ENCODE assay signal across 34 cellular contexts in genomic region chr12:51829641-51830040, GRCh38. TPM values are rescaled to one million over a fixed set of nuclear protein-coding genes. Genes with fewer than 3 reads are reported as not detected.
"Had no signal": no experiment of that assay in that cellular context is flagged by ENCODE, and none has a peak within 500 bp of the region (broad histone marks: within the 10 kb centered on the region; RNA-seq: fewer than 3 reads in every experiment).

No MANE protein-coding gene starts in this region.

- H3K36me3 ChIP-seq: gastrocnemius medialis, neutrophil, ovary, right lobe of liver, thoracic aorta had no signal

- H2AFZ ChIP-seq: hepatocyte had no signal

- H3K36me3 Mint-ChIP-seq: activated naive CD4-positive, alpha-beta T cell treated with anti-CD3 and anti-CD28 coated beads, Interleukin-2, amount 50 U/mL, for 24 hours; immature natural killer cell; natural killer cell had no signal

- H3K27ac Mint-ChIP-seq: activated CD4-positive, alpha-beta memory T cell treated with anti-CD3 and anti-CD28 coated beads, Interleukin-2, amount 10 ng/mL, durations not matched to agents 7 days and 5 days; activated CD4-positive, alpha-beta T cell treated with anti-CD3 and anti-CD28 coated beads, Interleukin-2, amount 10 ng/mL, durations not matched to agents 7 days and 5 days; activated naive CD4-positive, alpha-beta T cell treated with anti-CD3 and anti-CD28 coated beads, Interleukin-2, amount 50 U/mL, for 24 hours; activated naive CD8-positive, alpha-beta T cell treated with anti-CD3 and anti-CD28 coated beads, Interleukin-2, amount 50 U/mL, for 24 hours; activated T-cell treated with anti-CD3 and anti-CD28 coated beads, Interleukin-2, amount 50 U/mL, for 24 hours; activated T-helper 2 cell treated with anti-CD3 and anti-CD28 coated beads, Interferon-gamma antibody, Interleukin-2, Interleukin-4, amounts not matched to agents 10 μg/mL and 5 μg/mL and 100 μg/mL, durations not matched to agents 14 hours and 24 hours and 36 hours; immature natural killer cell; natural killer cell; T-helper 1 cell treated with Interleukin-12 subunit alpha and Interleukin-12 subunit beta and Interleukin-4 antibody, amounts not matched to agents 30 μg/mL and 1 μg/mL, for 36 hours had no signal

- H3K4me1 ChIP-seq: gastrocnemius medialis had no signal

- H3K27me3 ChIP-seq: hepatocyte, ovary, right lobe of liver had no signal

- H3K27me3 Mint-ChIP-seq: progenitor cell of endocrine pancreas had no signal

- DNase-seq: activated CD4-positive, alpha-beta memory T cell treated with anti-CD3 and anti-CD28 coated beads, Interleukin-2, amount 10 ng/mL, durations not matched to agents 7 days and 5 days; activated CD4-positive, alpha-beta T cell treated with anti-CD3 and anti-CD28 coated beads, Interleukin-2, amount 10 ng/mL, durations not matched to agents 7 days and 5 days; activated CD8-positive, alpha-beta memory T cell treated with anti-CD3 and anti-CD28 coated beads, Interleukin-2, amount 50 U/mL, for 48 hours; activated naive CD8-positive, alpha-beta T cell treated with anti-CD3 and anti-CD28 coated beads, Interleukin-2, amount 50 U/mL, for 24 hours; activated T-cell treated with anti-CD3 and anti-CD28 coated beads, Interleukin-2, amount 50 U/mL, for 24 hours; amygdala; dermis blood vessel endothelial cell; effector memory CD4-positive, alpha-beta T cell; erythroblast; gastrocnemius medialis; glutamatergic neuron; immature natural killer cell; kidney; natural killer cell; ovary; right lobe of liver; stimulated activated CD4-positive, alpha-beta T cell treated with anti-CD3 and anti-CD28 coated beads, Interleukin-2, amount 100 ng/mL, for 48 hours; stimulated activated naive CD4-positive, alpha-beta T cell treated with Interleukin-2 at 50 U/mL for 16 hours; T-helper 9 cell; trophoblast cell had no signal

- H3K4me3 ChIP-seq: gastrocnemius medialis, hepatocyte, ovary, right lobe of liver, thoracic aorta had no signal

- H3K27ac ChIP-seq: gastrocnemius medialis, hepatocyte, neutrophil, ovary, right lobe of liver, thoracic aorta, VCaP had no signal

- H3K9me3 Mint-ChIP-seq: activated CD4-positive, alpha-beta memory T cell treated with anti-CD3 and anti-CD28 coated beads, Interleukin-2, amount 10 ng/mL, durations not matched to agents 7 days and 5 days; activated CD4-positive, alpha-beta T cell treated with anti-CD3 and anti-CD28 coated beads, Interleukin-2, amount 10 ng/mL, durations not matched to agents 7 days and 5 days; activated naive CD4-positive, alpha-beta T cell treated with anti-CD3 and anti-CD28 coated beads, Interleukin-2, amount 50 U/mL, for 24 hours; activated naive CD8-positive, alpha-beta T cell treated with anti-CD3 and anti-CD28 coated beads, Interleukin-2, amount 50 U/mL, for 24 hours; activated T-cell treated with anti-CD3 and anti-CD28 coated beads, Interleukin-2, amount 50 U/mL, for 24 hours; activated T-helper 2 cell treated with anti-CD3 and anti-CD28 coated beads, Interferon-gamma antibody, Interleukin-2, Interleukin-4, amounts not matched to agents 10 μg/mL and 5 μg/mL and 100 μg/mL, durations not matched to agents 14 hours and 24 hours and 36 hours; natural killer cell; T-helper 1 cell treated with Interleukin-12 subunit alpha and Interleukin-12 subunit beta and Interleukin-4 antibody, amounts not matched to agents 30 μg/mL and 1 μg/mL, for 36 hours had no signal

- H3K4me3 Mint-ChIP-seq: activated CD4-positive, alpha-beta memory T cell treated with anti-CD3 and anti-CD28 coated beads, Interleukin-2, amount 10 ng/mL, durations not matched to agents 7 days and 5 days; activated CD4-positive, alpha-beta T cell treated with anti-CD3 and anti-CD28 coated beads, Interleukin-2, amount 10 ng/mL, durations not matched to agents 7 days and 5 days; activated naive CD4-positive, alpha-beta T cell treated with anti-CD3 and anti-CD28 coated beads, Interleukin-2, amount 50 U/mL, for 24 hours; activated naive CD8-positive, alpha-beta T cell treated with anti-CD3 and anti-CD28 coated beads, Interleukin-2, amount 50 U/mL, for 24 hours; activated T-cell treated with anti-CD3 and anti-CD28 coated beads, Interleukin-2, amount 50 U/mL, for 24 hours; immature natural killer cell; natural killer cell; T-helper 1 cell treated with Interleukin-12 subunit alpha and Interleukin-12 subunit beta and Interleukin-4 antibody, amounts not matched to agents 30 μg/mL and 1 μg/mL, for 36 hours had no signal

- H3K9me3 ChIP-seq: gastrocnemius medialis, neutrophil, ovary, right lobe of liver, thoracic aorta had no signal

- H3K4me2 ChIP-seq: hepatocyte had no signal

- ATAC-seq: activated CD4-positive, CD25-positive, alpha-beta regulatory T cell treated with anti-CD3 and anti-CD28 coated beads, Interleukin-2, amount 50 U/mL, for 24 hours; activated naive CD8-positive, alpha-beta T cell treated with anti-CD3 and anti-CD28 coated beads, Interleukin-2, amount 50 U/mL, for 24 hours; gastrocnemius medialis; natural killer cell; right lobe of liver had no signal

RNA-seq across cellular contexts. Expression of gene FIGNL2, which starts 18.9 kb away (rescaled TPM):
- total RNA-seq: bronchial epithelial cell had no signal

RNA-seq across cellular contexts. Expression of gene ANKRD33, which starts 58.3 kb away (rescaled TPM):
- total RNA-seq: activated CD4-positive, alpha-beta memory T cell treated with anti-CD3 and anti-CD28 coated beads, Interleukin-2, amount 10 ng/mL, durations not matched to agents 7 days and 5 days; activated CD4-positive, alpha-beta T cell treated with anti-CD3 and anti-CD28 coated beads, Interleukin-2, amount 10 ng/mL, durations not matched to agents 7 days and 5 days; activated T-helper 2 cell treated with anti-CD3 and anti-CD28 coated beads, Interferon-gamma antibody, Interleukin-2, Interleukin-4, amounts not matched to agents 10 μg/mL and 5 μg/mL and 100 μg/mL, durations not matched to agents 14 hours and 24 hours and 36 hours; bronchial epithelial cell; dermis blood vessel endothelial cell; gastrocnemius medialis; hepatocyte; kidney; lower leg skin; natural killer cell; ovary; renal cortical epithelial cell; skeletal muscle tissue; subcutaneous adipose tissue; thoracic aorta had no signal
- polyA plus RNA-seq: immature natural killer cell, ovary had no signal
